12 cellular contexts compared by ENCODE assay signal in genomic region chr22:38831166-38831945, GRCh38. TPM values are rescaled to one million over a fixed set of nuclear protein-coding genes. Genes with fewer than 3 reads are reported as not detected.
DNase-seq lines count a peak whose midpoint lies in the region; TF ChIP-seq lines count a peak whose summit lies in the region.
"Had no signal": no experiment of that assay in that cellular context is flagged by ENCODE, and none has a peak within 500 bp of the region (broad histone marks: within the 10 kb centered on the region; RNA-seq: fewer than 3 reads in every experiment).

No MANE protein-coding gene starts in this region.

- H2AFZ ChIP-seq in trophoblast cell (ENCODE audit: insufficient read depth, low read length, poor library complexity), result no peak overlapping the region

- DNase-seq in HCEC 1CT (peak; percentile 78), NCI-H446 treated with DMSO at 0.1 percent for 48 hours (lab: John Stamatoyannopoulos, UW) (peak; percentile 70), dorsolateral prefrontal cortex (no peak), trophoblast cell (peak; percentile 27 to 29), NCI-H774 (lab: John Stamatoyannopoulos, UW) (no peak), nucleus accumbens (lab: John Stamatoyannopoulos, UW) (no peak), HAP-1 (ENCODE audit: low spot score in 2 of 2) (no peak)
- DNase-seq: activated T-cell treated with anti-CD3 and anti-CD28 coated beads, Interleukin-2, amount 50 U/mL, for 1 hour; left ventricle myocardium superior; MM.1S had no signal

- no peak overlapping the region for H4K8ac ChIP-seq in trophoblast cell (ENCODE audit: low read depth, low read length)

- H2BK120ac ChIP-seq in trophoblast cell (ENCODE audit: insufficient read depth, low read length, poor library complexity), result no peak overlapping the region

- no peak overlapping the region for H3K4me2 ChIP-seq in trophoblast cell (ENCODE audit: low read length)

- H3K9ac ChIP-seq in trophoblast cell (ENCODE audit: low read length), result no peak overlapping the region

- H4K91ac ChIP-seq in trophoblast cell (ENCODE audit: low read depth, low read length), result no peak overlapping the region

- H3K79me2 ChIP-seq in trophoblast cell (ENCODE audit: control insufficient read depth, insufficient read depth, low read length, poor library complexity), result no peaks in the 10 kb centered on the region

- intact Hi-C loops in dorsolateral prefrontal cortex (cut with DNase I), result no loop called here

- H3K18ac ChIP-seq in trophoblast cell (ENCODE audit: low read length), result no peak overlapping the region

- H2BK12ac ChIP-seq in trophoblast cell (ENCODE audit: low read length), result no peak overlapping the region

- H3K14ac ChIP-seq in trophoblast cell (ENCODE audit: low read length), result no peak overlapping the region

- H3K4me3 ChIP-seq in dorsolateral prefrontal cortex (no peak overlapping the region), trophoblast cell (ENCODE audit: low read depth, low read length) (no peak overlapping the region), HAP-1 (no peak overlapping the region)
- H3K4me3 ChIP-seq: gastroesophageal sphincter, tibial nerve had no signal

- H3K23ac ChIP-seq in trophoblast cell (ENCODE audit: low read length), result no peak overlapping the region

- no peak overlapping the region for H2AK5ac ChIP-seq in trophoblast cell (ENCODE audit: low read length)

- H3K79me1 ChIP-seq in trophoblast cell (ENCODE audit: low read length), result no peaks in the 10 kb centered on the region

- H2BK5ac ChIP-seq in trophoblast cell (ENCODE audit: low read depth, low read length, poor library complexity), result no peak overlapping the region

- H3K27ac ChIP-seq in dorsolateral prefrontal cortex (peak overlapping the region in 37 of 59 donors; percentile 6 to 87 (median 53)), trophoblast cell (ENCODE audit: low read depth, low read length) (no peak overlapping the region)
- H3K27ac ChIP-seq: gastroesophageal sphincter, tibial nerve had no signal

- H3K9me3 ChIP-seq in trophoblast cell (ENCODE audit: insufficient read depth, low read depth, low read length) (peaks cover 5% of the 10 kb centered on the region), HAP-1 (no peaks in the 10 kb centered on the region)
- H3K9me3 ChIP-seq: gastroesophageal sphincter had no signal

- no peaks in the 10 kb centered on the region for H3K36me3 ChIP-seq in trophoblast cell (ENCODE audit: control insufficient read depth in 1 of 2, insufficient read depth in 2 of 2, low read length in 2 of 2)
- H3K36me3 ChIP-seq in HAP-1 (replicated peaks), result no peaks in the 10 kb centered on the region

- in situ Hi-C loops in HAP-1 (cut with MboI; ENCODE audit: low sequenced_read_pairs), result no loop called here

- H4K12ac ChIP-seq in trophoblast cell (ENCODE audit: low read depth, low read length), result no peak overlapping the region

- H3K4me1 ChIP-seq in trophoblast cell (ENCODE audit: control insufficient read depth in 1 of 2, insufficient read depth in 2 of 2, low read length in 2 of 2), result no peaks in the 10 kb centered on the region
- H3K4me1 ChIP-seq in HAP-1, result 0 out of 2 replicates have a peak, but pooled peaks cover 7% of the 10 kb centered on the region
- H3K4me1 ChIP-seq: gastroesophageal sphincter, tibial nerve had no signal

- no CpG with 5 or more reads among the region's 16 CpGs for WGBS in trophoblast cell (ENCODE audit: extremely low coverage, insufficient coverage, insufficient read length)

- no peak overlapping the region for H3K4ac ChIP-seq in trophoblast cell (ENCODE audit: low read depth, low read length)

- H3K27me3 ChIP-seq in dorsolateral prefrontal cortex (no peaks in the 10 kb centered on the region), trophoblast cell (ENCODE audit: insufficient read depth, low read length) (no peaks in the 10 kb centered on the region), HAP-1 (ENCODE audit: low read depth) (peaks cover 8% of the 10 kb centered on the region)
- H3K27me3 ChIP-seq: gastroesophageal sphincter had no signal

- TF ChIP-seq CTCF in dorsolateral prefrontal cortex (IDR thresholded peaks at IDR 0.05 in 54 of 56, conservative IDR thresholded peaks at IDR 0.05 in 2 of 56; ENCODE audit: low read depth in 1 of 56, partially characterized antibody in 56 of 56), result no peak

RNA-seq across cellular contexts. Expression of gene NPTXR, which starts 12.5 kb away (rescaled TPM):
- 100 to 1,000 TPM in 114 of 120 experiments, 10 to 100 TPM in 6; 57.3 to 255 (median 154) TPM for total RNA-seq in dorsolateral prefrontal cortex
- polyA plus RNA-seq in trophoblast cell (2013), result 0.44 and 0.51 TPM in 2 replicates

RNA-seq across cellular contexts. Expression of gene DNAL4, which starts 37.4 kb away (rescaled TPM):
- 10 to 100 TPM; 15.6 to 42.0 (median 23.9) TPM for total RNA-seq in dorsolateral prefrontal cortex
- 12.4 and 13.7 TPM in 2 replicates for polyA plus RNA-seq in trophoblast cell (2013)

RNA-seq across cellular contexts. Expression of gene CBX6, which starts 40.7 kb away (rescaled TPM):
- total RNA-seq in dorsolateral prefrontal cortex, result 100 to 1,000 TPM in 119 of 120 experiments, 10 to 100 TPM in 1; 99.9 to 293 (median 188) TPM
- 5.0 and 5.3 TPM in 2 replicates for polyA plus RNA-seq in trophoblast cell (2013)

Comparison
In these comparisons a context has a peak if more than half of its experiments do, and no peak if none do; other contexts are left out.
1. DNase-seq: peak in HCEC 1CT (single experiment), NCI-H446 treated with DMSO at 0.1 percent for 48 hours (single experiment) and trophoblast cell (2 of 2); none in dorsolateral prefrontal cortex (0 of 10), NCI-H774 (single experiment), nucleus accumbens (0 of 56) and HAP-1 (0 of 2).